In genomic region chr1:199551967-199552565, GRCh38 we compare ENCODE assay signal across 8 cellular contexts.
DNase-seq lines count a peak whose midpoint lies in the region; ATAC-seq and TF ChIP-seq lines count a peak whose summit lies in the region.

No MANE protein-coding gene starts in this region.

- intact Hi-C loops in OCI-LY7 (cut with micrococcal nuclease; ENCODE audit: unreplicated experiment) = no loop called here

- no peaks in the 10 kb centered on the region for H3K36me3 Mint-ChIP-seq in activated T-cell treated with anti-CD3 and anti-CD28 coated beads, Interleukin-2, amount 50 U/mL, for 72 hours (ENCODE audit: insufficient read depth in 2 of 2)
- no peaks in the 10 kb centered on the region for H3K36me3 Mint-ChIP-seq in activated T-cell treated with anti-CD3 and anti-CD28 coated beads, Interleukin-2, amount 50 U/mL, for 24 hours (ENCODE audit: low read depth)
- H3K36me3 Mint-ChIP-seq in memory B cell = no peaks in the 10 kb centered on the region

- no peak overlapping the region for H3K27ac ChIP-seq in OCI-LY7 (ENCODE audit: low read depth, low read length, poor library complexity, severe bottlenecking)

- H3K36me3 ChIP-seq in OCI-LY7 (ENCODE audit: insufficient read depth, low read length) = no peaks in the 10 kb centered on the region

- no peaks in the 10 kb centered on the region for H3K4me1 Mint-ChIP-seq in activated T-cell treated with anti-CD3 and anti-CD28 coated beads, Interleukin-2, amount 50 U/mL, for 72 hours (ENCODE audit: low read depth)
- H3K4me1 Mint-ChIP-seq in activated T-cell treated with anti-CD3 and anti-CD28 coated beads, Interleukin-2, amount 50 U/mL, for 24 hours (ENCODE audit: low read depth) = no peaks in the 10 kb centered on the region
- no peaks in the 10 kb centered on the region for H3K4me1 Mint-ChIP-seq in memory B cell

- ATAC-seq in activated T-cell treated with anti-CD3 and anti-CD28 coated beads, Interleukin-2, amount 50 U/mL, for 72 hours (replicated peaks in 1 of 2) = no peak
- ATAC-seq in memory B cell (ENCODE audit: low read depth) (no peak), GM21447 (IDR thresholded peaks at IDR 0.05; ENCODE audit: unreplicated experiment) (no peak), GM19328 (IDR thresholded peaks at IDR 0.05; ENCODE audit: unreplicated experiment) (no peak)

- no peak overlapping the region for H3K4me3 Mint-ChIP-seq in activated T-cell treated with anti-CD3 and anti-CD28 coated beads, Interleukin-2, amount 50 U/mL, for 72 hours
- H3K4me3 Mint-ChIP-seq in activated T-cell treated with anti-CD3 and anti-CD28 coated beads, Interleukin-2, amount 50 U/mL, for 24 hours = no peak overlapping the region
- no peak overlapping the region for H3K4me3 Mint-ChIP-seq in memory B cell

- BruUV-seq in OCI-LY7 (replicated peaks; lab: Mats Ljungman, UMichigan) = no TSS peak

- no peak overlapping the region for H3K4me2 ChIP-seq in OCI-LY7 (ENCODE audit: low read length)

- CTCF ChIA-PET in OCI-LY7 (lab: Charles Lee; ENCODE audit: unreplicated experiment) = no interaction called here

- H3K27ac Mint-ChIP-seq in activated T-cell treated with anti-CD3 and anti-CD28 coated beads, Interleukin-2, amount 50 U/mL, for 72 hours = no peak overlapping the region
- no peak overlapping the region for H3K27ac Mint-ChIP-seq in activated T-cell treated with anti-CD3 and anti-CD28 coated beads, Interleukin-2, amount 50 U/mL, for 24 hours
- H3K27ac Mint-ChIP-seq in memory B cell = no peak overlapping the region

- H3K79me2 ChIP-seq in OCI-LY7 (ENCODE audit: insufficient read depth, low read depth, low read length) = no peaks in the 10 kb centered on the region

- H3K9me3 ChIP-seq in OCI-LY7 (ENCODE audit: low read length) = no peaks in the 10 kb centered on the region

- H3K4me3 ChIP-seq in OCI-LY7 (ENCODE audit: low read depth, low read length, poor library complexity, severe bottlenecking) = no peak overlapping the region
- H3K4me3 ChIP-seq in cardiac fibroblast (replicated peaks in 1 of 2; ENCODE audit: low read depth in 2 of 2, low read length in 2 of 2) = no peak overlapping the region

- POLR2A ChIA-PET in OCI-LY7 (lab: Charles Lee) = no interaction called here

- TF ChIP-seq CTCF in LNCAP (IDR thresholded peaks at IDR 0.05) (peak; percentile 95), OCI-LY7 (conservative IDR thresholded peaks at IDR 0.05; ENCODE audit: low read length) (peak; percentile 98), cardiac fibroblast (IDR thresholded peaks at IDR 0.05; ENCODE audit: low read depth, low read length) (peak; percentile 73)

- H4K20me1 ChIP-seq in OCI-LY7 (ENCODE audit: insufficient read depth, low read length) = no peaks in the 10 kb centered on the region

- H3K27me3 Mint-ChIP-seq in activated T-cell treated with anti-CD3 and anti-CD28 coated beads, Interleukin-2, amount 50 U/mL, for 72 hours (ENCODE audit: low read depth) = peaks cover 5% of the 10 kb centered on the region
- H3K27me3 Mint-ChIP-seq in activated T-cell treated with anti-CD3 and anti-CD28 coated beads, Interleukin-2, amount 50 U/mL, for 24 hours = peaks cover 5% of the 10 kb centered on the region
- peaks cover 3% of the 10 kb centered on the region for H3K27me3 Mint-ChIP-seq in memory B cell

- no peak overlapping the region for H2AFZ ChIP-seq in OCI-LY7 (ENCODE audit: low read length)

- DNase-seq in activated T-cell treated with anti-CD3 and anti-CD28 coated beads, Interleukin-2, amount 50 U/mL, for 72 hours = peak; percentile 37 to 41
- DNase-seq in activated T-cell treated with anti-CD3 and anti-CD28 coated beads, Interleukin-2, amount 50 U/mL, for 24 hours = no peak
- DNase-seq in OCI-LY7 (ENCODE audit: low spot score) (peak; percentile 55), cardiac fibroblast (ENCODE audit: low read depth in 2 of 2) (peak; percentile 75 to 84), memory B cell (ENCODE audit: low spot score in 2 of 2) (peak; percentile 29 to 49)

- H3K9me3 Mint-ChIP-seq in activated T-cell treated with anti-CD3 and anti-CD28 coated beads, Interleukin-2, amount 50 U/mL, for 72 hours = no peaks in the 10 kb centered on the region
- no peaks in the 10 kb centered on the region for H3K9me3 Mint-ChIP-seq in activated T-cell treated with anti-CD3 and anti-CD28 coated beads, Interleukin-2, amount 50 U/mL, for 24 hours
- no peaks in the 10 kb centered on the region for H3K9me3 Mint-ChIP-seq in memory B cell

- H3K4me1 ChIP-seq in OCI-LY7 (ENCODE audit: insufficient read depth, low read length, poor library complexity, severe bottlenecking) = no peaks in the 10 kb centered on the region

- H3K9me2 ChIP-seq in OCI-LY7 (ENCODE audit: insufficient read depth, low read length) = no peaks in the 10 kb centered on the region
